ENCODE assay signal across 17 cellular contexts in the genomic region with DNA sequence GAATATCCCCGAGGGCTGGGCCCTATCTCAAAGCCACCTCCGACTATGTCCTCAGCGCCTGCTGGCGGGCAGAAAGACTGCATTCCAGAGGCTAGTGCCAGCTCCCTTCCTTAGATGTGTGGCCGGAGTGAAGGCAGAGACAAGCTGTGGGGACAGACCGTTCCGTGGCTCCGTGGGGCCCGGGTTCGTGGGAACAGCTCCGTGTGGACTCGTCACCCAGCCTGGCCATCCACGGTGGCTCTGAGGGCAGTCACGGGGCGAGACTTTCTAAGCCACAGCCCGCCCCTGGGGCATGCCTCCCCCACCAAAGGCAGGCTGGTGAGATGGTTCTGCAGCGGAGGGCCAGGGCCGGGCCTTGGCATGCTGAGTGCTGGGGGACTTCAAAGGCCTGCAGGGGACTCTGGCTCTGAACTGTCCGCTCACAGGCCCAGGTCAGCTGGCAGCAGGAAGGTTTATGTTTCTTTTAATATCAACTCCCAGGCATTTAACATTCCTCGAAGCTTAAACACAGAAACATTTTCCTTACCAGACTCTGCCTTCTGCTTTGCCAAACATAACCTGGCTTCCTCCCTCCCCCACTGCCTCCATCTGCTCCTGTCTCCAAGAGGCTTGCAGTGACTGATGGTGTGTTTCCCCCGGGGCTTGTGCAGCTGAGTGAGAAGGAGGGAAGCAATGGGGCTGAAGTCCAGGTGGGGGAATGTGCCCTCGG. TPM values are rescaled to one million over a fixed set of nuclear protein-coding genes. Genes with fewer than 3 reads are reported as not detected.
DNase-seq lines count a peak whose midpoint lies in the region; ATAC-seq, FAIRE-seq and TF ChIP-seq lines count a peak whose summit lies in the region.
"Had no signal": no experiment of that assay in that cellular context is flagged by ENCODE, and none has a peak within 500 bp of the region (broad histone marks: within the 10 kb centered on the region; RNA-seq: fewer than 3 reads in every experiment).

No MANE protein-coding gene starts in this region.

- no TSS peak for BruUV-seq in MCF 10A (replicated peaks; lab: Mats Ljungman, UMichigan)

- H3K4me1 ChIP-seq in breast epithelium: no peaks in the 10 kb centered on the region
- peaks cover 11% of the 10 kb centered on the region for H3K4me1 ChIP-seq in fibroblast of lung (ENCODE audit: control insufficient read depth, extremely low read depth, insufficient read depth, low read length)
- H3K4me1 ChIP-seq in muscle layer of colon (ENCODE audit: insufficient read depth, low read length): peaks cover 27% of the 10 kb centered on the region
- H3K4me1 ChIP-seq in aorta (ENCODE audit: control insufficient read depth in 1 of 2, insufficient read depth in 2 of 2, low read length in 2 of 2): peaks cover 0 to 5% of the 10 kb centered on the region in 2 donors
- H3K4me1 ChIP-seq: A549, SJSA1 had no signal

- H3K27me3 Mint-ChIP-seq in MCF 10A (ENCODE audit: insufficient read depth, unreplicated experiment): no peaks in the 10 kb centered on the region
- H3K27me3 Mint-ChIP-seq: activated CD4-positive, alpha-beta T cell treated with anti-CD3 and anti-CD28 coated beads for 36 hours had no signal

- H3K36me3 Mint-ChIP-seq in MCF 10A (ENCODE audit: insufficient read depth, unreplicated experiment): peaks cover 5% of the 10 kb centered on the region

- no peaks in the 10 kb centered on the region for H4K20me1 ChIP-seq in fibroblast of lung (ENCODE audit: control insufficient read depth, extremely low read depth, insufficient read depth, low read length)

- TF ChIP-seq CTCF in breast epithelium (IDR thresholded peaks at IDR 0.05) (peak in 1 of 3 donors; percentile 34), MCF 10A (IDR thresholded peaks at IDR 0.05; ENCODE audit: unreplicated experiment) (no peak), fibroblast of lung (conservative IDR thresholded peaks at IDR 0.05 in 1 of 2, IDR thresholded peaks at IDR 0.05 in 1 of 2; ENCODE audit: low read depth in 1 of 2, low read length in 2 of 2) (no peak)

- FAIRE-seq in H54 (lab: Jason Lieb, UNC): no peak
- FAIRE-seq: A549, G401.6 had no signal

- POLR2A ChIA-PET in MCF 10A (lab: Yijun Ruan, JAX): interaction anchor here (0.7 kb wide), 1 partner anchor 142 kb away, joined by 3 read pairs; no protein-coding TSS in a partner anchor

- no peaks in the 10 kb centered on the region for H3K27me3 ChIP-seq in breast epithelium
- H3K27me3 ChIP-seq in fibroblast of lung (ENCODE audit: control insufficient read depth, insufficient read depth, low read length): no peaks in the 10 kb centered on the region
- no peaks in the 10 kb centered on the region for H3K27me3 ChIP-seq in muscle layer of colon (ENCODE audit: control insufficient read depth in 1 of 2, insufficient read depth in 2 of 2, low read length in 2 of 2)
- no peaks in the 10 kb centered on the region for H3K27me3 ChIP-seq in aorta (ENCODE audit: control insufficient read depth in 1 of 2, insufficient read depth in 2 of 2, low read length in 1 of 2)
- H3K27me3 ChIP-seq: SJSA1, tibial nerve had no signal

- peak overlapping the region; percentile 48 for H3K9ac ChIP-seq in fibroblast of lung (ENCODE audit: insufficient read depth, low read length)
- peak overlapping the region; percentile 44 for H3K9ac ChIP-seq in muscle layer of colon (ENCODE audit: low read length)

- H3K4me1 Mint-ChIP-seq in MCF 10A (ENCODE audit: insufficient read depth, unreplicated experiment): no peaks in the 10 kb centered on the region
- H3K4me1 Mint-ChIP-seq: activated CD4-positive, alpha-beta T cell treated with anti-CD3 and anti-CD28 coated beads for 36 hours had no signal

- intact Hi-C loops in breast epithelium (cut with DNase I; ENCODE audit: low total_unique reads) (no loop called here), MCF 10A (cut with micrococcal nuclease) (no loop called here), aorta (cut with DNase I) (loop anchor here (2.0 to 5.0 kb wide), 3 partner anchors 17 to 43 kb away; no protein-coding TSS in a partner anchor)

- H3K27ac ChIP-seq in breast epithelium (peak overlapping the region; percentile 64 to 68), fibroblast of lung (ENCODE audit: insufficient read depth, low read length) (no peak overlapping the region), muscle layer of colon (ENCODE audit: low read depth, low read length) (peak overlapping the region; percentile 54), aorta (ENCODE audit: low read depth in 1 of 2, low read length in 2 of 2) (peak overlapping the region; percentile 83 to 94)
- H3K27ac ChIP-seq: A549, SJSA1 had no signal

- no peak overlapping the region for H3K4me3 Mint-ChIP-seq in MCF 10A (ENCODE audit: unreplicated experiment)
- H3K4me3 Mint-ChIP-seq: activated CD4-positive, alpha-beta T cell treated with anti-CD3 and anti-CD28 coated beads for 36 hours had no signal

- TF ChIP-seq POLR2A in breast epithelium (IDR thresholded peaks at IDR 0.05) (no peak), H54 (IDR thresholded peaks at IDR 0.05; ENCODE audit: low read depth, low read length) (no peak)

- CTCF ChIA-PET in MCF 10A (lab: Yijun Ruan, JAX): interaction anchor here (0.5 to 2.4 kb wide), 4 partner anchors 9 to 268 kb away, joined by 3 to 8 read pairs (median 4); no protein-coding TSS in a partner anchor

- no peak overlapping the region for H3K27ac Mint-ChIP-seq in MCF 10A (ENCODE audit: low read depth, unreplicated experiment)
- H3K27ac Mint-ChIP-seq: activated CD4-positive, alpha-beta T cell treated with anti-CD3 and anti-CD28 coated beads for 36 hours had no signal

- 6 to 8% methylated on average over 22 of the region's 22 CpGs for WGBS in aorta, 2 donors

- H3K79me2 ChIP-seq in fibroblast of lung (ENCODE audit: control insufficient read depth, insufficient read depth, low read length): no peaks in the 10 kb centered on the region

- H2AFZ ChIP-seq in fibroblast of lung (ENCODE audit: low read length): no peak overlapping the region

- H3K9me3 ChIP-seq in breast epithelium (no peaks in the 10 kb centered on the region), fibroblast of lung (ENCODE audit: control insufficient read depth, insufficient read depth, low read depth, low read length) (no peaks in the 10 kb centered on the region), muscle layer of colon (ENCODE audit: low read length) (no peaks in the 10 kb centered on the region), aorta (ENCODE audit: control insufficient read depth, low read length) (no peaks in the 10 kb centered on the region)
- H3K9me3 ChIP-seq: A549, SJSA1, tibial nerve had no signal

- peaks cover 6% of the 10 kb centered on the region for H3K9me3 Mint-ChIP-seq in MCF 10A (ENCODE audit: unreplicated experiment)

- ATAC-seq in aorta (ENCODE audit: low FRiP score): peak; percentile 67
- ATAC-seq: activated CD4-positive, alpha-beta T cell treated with anti-CD3 and anti-CD28 coated beads for 36 hours had no signal

- H3K36me3 ChIP-seq in breast epithelium (no peaks in the 10 kb centered on the region), fibroblast of lung (ENCODE audit: control insufficient read depth, insufficient read depth, low read length) (peaks cover 7% of the 10 kb centered on the region), muscle layer of colon (ENCODE audit: insufficient read depth, low read length) (peaks cover 16% of the 10 kb centered on the region), aorta (ENCODE audit: control insufficient read depth in 1 of 2, insufficient read depth in 2 of 2, low read length in 1 of 2) (no peaks in the 10 kb centered on the region)

- H3K4me2 ChIP-seq in fibroblast of lung (ENCODE audit: extremely low read depth, insufficient read depth, low read length): no peak overlapping the region
- H3K4me2 ChIP-seq: A549 had no signal

- DNase-seq in breast epithelium (ENCODE audit: low spot score in 2 of 2) (no peak), MCF 10A (ENCODE audit: unreplicated experiment) (no peak), fibroblast of lung (ENCODE audit: low read depth in 2 of 2) (peak; percentile 52 to 64), aorta (peak; percentile 80 to 89), H54 (ENCODE audit: insufficient read length, low spot score) (no peak), mucosa of gallbladder (ENCODE audit: low spot score) (no peak), NCI-H1092 treated with DMSO at 0.1 percent for 48 hours (lab: John Stamatoyannopoulos, UW) (no peak)
- DNase-seq: activated CD4-positive, alpha-beta T cell treated with anti-CD3 and anti-CD28 coated beads for 36 hours; activated effector memory CD4-positive, alpha-beta T cell treated with Interleukin-2 at 50 U/mL for 16 hours; effector CD4-positive, alpha-beta T cell; GOT3; NCI-H526 had no signal

- no peak overlapping the region for H3K4me3 ChIP-seq in breast epithelium
- no peak overlapping the region for H3K4me3 ChIP-seq in fibroblast of lung (replicated peaks in 1 of 4; ENCODE audit: control extremely low read depth in 1 of 4, insufficient read depth in 1 of 4, low read depth in 3 of 4, low read length in 4 of 4)
- H3K4me3 ChIP-seq in muscle layer of colon (ENCODE audit: low read depth in 1 of 2, low read length in 2 of 2): peak overlapping the region in 1 of 2 donors; percentile 8
- H3K4me3 ChIP-seq in aorta (ENCODE audit: low read length in 2 of 2): no peak overlapping the region
- H3K4me3 ChIP-seq: A549, SJSA1, tibial nerve had no signal

RNA-seq across cellular contexts. Expression of a gene that starts 50.4 kb away (rescaled TPM):
- 10 to 100 TPM; 10.1 to 12.0 (median 10.8) TPM for total RNA-seq in breast epithelium
- total RNA-seq in MCF 10A (2022): 16.6 and 18.5 TPM in 2 replicates
- total RNA-seq in fibroblast of lung: 10.5 and 13.4 TPM in 2 replicates
- 17.4 and 21.9 TPM in 2 replicates for polyA plus RNA-seq in fibroblast of lung
- polyA plus RNA-seq in fibroblast of lung (2012): 15.6 and 21.0 TPM in 2 replicates
- polyA minus RNA-seq in fibroblast of lung (ENCODE audit: low replicate concordance): 10.2 and 15.1 TPM in 2 replicates
- total RNA-seq in aorta: 1 to 10 TPM; 7.7 to 9.1 TPM
- 1 to 10 TPM; 8.4 to 9.1 TPM for polyA plus RNA-seq in aorta
- total RNA-seq in mucosa of gallbladder: 9.1 TPM

Comparison
In these comparisons a context has a peak if more than half of its experiments do, and no peak if none do; other contexts are left out.
1. DNase-seq: peak in fibroblast of lung (2 of 2) and aorta (2 of 2); none in breast epithelium (0 of 2), MCF 10A (single experiment), H54 (single experiment), mucosa of gallbladder (single experiment) and NCI-H1092 treated with DMSO at 0.1 percent for 48 hours (single experiment).
2. intact Hi-C loops: an anchor here in aorta (2.0 to 5.0 kb wide); none called in breast epithelium and MCF 10A.